ENCODE assay signal across 20 cellular contexts in genomic region chr13:76610819-76611415, GRCh38.
"Had no signal": no experiment of that assay in that cellular context is flagged by ENCODE, and none has a peak within 500 bp of the region (broad histone marks: within the 10 kb centered on the region; RNA-seq: fewer than 3 reads in every experiment).

No MANE protein-coding gene starts in this region.

- H3K27me3 Mint-ChIP-seq: activated CD4-positive, alpha-beta T cell treated with anti-CD3 and anti-CD28 coated beads, Interleukin-2, amount 10 ng/mL, durations not matched to agents 7 days and 5 days; central memory CD8-positive, alpha-beta T cell; natural killer cell treated with Interleukin-12 subunit alpha and Interleukin-12 subunit beta and Interleukin-15 and Interleukin-18, amount 100 ng/mL, for 72 hours; type B pancreatic cell had no signal

- H3K9me3 Mint-ChIP-seq: activated CD4-positive, alpha-beta T cell treated with anti-CD3 and anti-CD28 coated beads, Interleukin-2, amount 10 ng/mL, durations not matched to agents 7 days and 5 days; central memory CD8-positive, alpha-beta T cell; natural killer cell treated with Interleukin-12 subunit alpha and Interleukin-12 subunit beta and Interleukin-15 and Interleukin-18, amount 100 ng/mL, for 72 hours; stimulated activated effector memory CD8-positive, alpha-beta T cell treated with anti-CD3 and anti-CD28 coated beads, Interleukin-12 subunit alpha, Interleukin-12 subunit beta, amount 100 ng/mL, for 72 hours had no signal

- H3K27ac Mint-ChIP-seq: activated CD4-positive, alpha-beta T cell treated with anti-CD3 and anti-CD28 coated beads, Interleukin-2, amount 10 ng/mL, durations not matched to agents 7 days and 5 days; natural killer cell treated with Interleukin-12 subunit alpha and Interleukin-12 subunit beta and Interleukin-15 and Interleukin-18, amount 100 ng/mL, for 72 hours; stimulated activated effector memory CD8-positive, alpha-beta T cell treated with anti-CD3 and anti-CD28 coated beads, Interleukin-12 subunit alpha, Interleukin-12 subunit beta, amount 100 ng/mL, for 72 hours; type B pancreatic cell had no signal

- H3K36me3 Mint-ChIP-seq: natural killer cell treated with Interleukin-12 subunit alpha and Interleukin-12 subunit beta and Interleukin-15 and Interleukin-18, amount 100 ng/mL, for 72 hours; stimulated activated effector memory CD8-positive, alpha-beta T cell treated with anti-CD3 and anti-CD28 coated beads, Interleukin-12 subunit alpha, Interleukin-12 subunit beta, amount 100 ng/mL, for 72 hours; type B pancreatic cell had no signal

- DNase-seq: activated CD4-positive, alpha-beta T cell treated with anti-CD3 and anti-CD28 coated beads, Interleukin-2, amount 10 ng/mL, durations not matched to agents 7 days and 5 days; activated CD8-positive, alpha-beta memory T cell treated with anti-CD3 and anti-CD28 coated beads for 24 hours; activated CD8-positive, alpha-beta memory T cell treated with anti-CD3 and anti-CD28 coated beads, Interleukin-2, amount 50 U/mL, for 48 hours; activated effector memory CD4-positive, alpha-beta T cell treated with anti-CD3 and anti-CD28 coated beads, Interleukin-2, amount 50 U/mL, for 16 hours; activated naive CD4-positive, alpha-beta T cell treated with anti-CD3 and anti-CD28 coated beads, Interleukin-2, amount 50 U/mL, for 16 hours; activated T-cell treated with anti-CD3 and anti-CD28 coated beads, Interleukin-2, amount 50 U/mL, for 48 hours; aorta; brain microvascular endothelial cell; colonic mucosa; effector CD4-positive, alpha-beta T cell; left cardiac atrium; lower lobe of right lung; sigmoid colon; stimulated activated CD4-positive, alpha-beta T cell treated with anti-CD3 and anti-CD28 coated beads, Interleukin-4, amount 100 ng/mL, for 24 hours; stomach had no signal

- ATAC-seq: activated CD4-positive, CD25-positive, alpha-beta regulatory T cell treated with anti-CD3 and anti-CD28 coated beads, Interleukin-2, amount 50 U/mL, for 24 hours; left cardiac atrium; lower lobe of right lung; natural killer cell treated with Interleukin-12 subunit alpha and Interleukin-12 subunit beta and Interleukin-15 and Interleukin-18, amount 100 ng/mL, for 72 hours; stimulated activated effector memory CD8-positive, alpha-beta T cell treated with anti-CD3 and anti-CD28 coated beads, Interleukin-12 subunit alpha, Interleukin-12 subunit beta, amount 100 ng/mL, for 72 hours had no signal

- H3K4me3 Mint-ChIP-seq: activated CD4-positive, alpha-beta T cell treated with anti-CD3 and anti-CD28 coated beads, Interleukin-2, amount 10 ng/mL, durations not matched to agents 7 days and 5 days; central memory CD8-positive, alpha-beta T cell; natural killer cell treated with Interleukin-12 subunit alpha and Interleukin-12 subunit beta and Interleukin-15 and Interleukin-18, amount 100 ng/mL, for 72 hours; stimulated activated effector memory CD8-positive, alpha-beta T cell treated with anti-CD3 and anti-CD28 coated beads, Interleukin-12 subunit alpha, Interleukin-12 subunit beta, amount 100 ng/mL, for 72 hours; type B pancreatic cell had no signal

- H3K4me1 Mint-ChIP-seq: activated CD4-positive, alpha-beta T cell treated with anti-CD3 and anti-CD28 coated beads, Interleukin-2, amount 10 ng/mL, durations not matched to agents 7 days and 5 days; central memory CD8-positive, alpha-beta T cell; stimulated activated effector memory CD8-positive, alpha-beta T cell treated with anti-CD3 and anti-CD28 coated beads, Interleukin-12 subunit alpha, Interleukin-12 subunit beta, amount 100 ng/mL, for 72 hours had no signal
